Comparison of ENCODE assay signal across 8 cellular contexts in the genomic region with DNA sequence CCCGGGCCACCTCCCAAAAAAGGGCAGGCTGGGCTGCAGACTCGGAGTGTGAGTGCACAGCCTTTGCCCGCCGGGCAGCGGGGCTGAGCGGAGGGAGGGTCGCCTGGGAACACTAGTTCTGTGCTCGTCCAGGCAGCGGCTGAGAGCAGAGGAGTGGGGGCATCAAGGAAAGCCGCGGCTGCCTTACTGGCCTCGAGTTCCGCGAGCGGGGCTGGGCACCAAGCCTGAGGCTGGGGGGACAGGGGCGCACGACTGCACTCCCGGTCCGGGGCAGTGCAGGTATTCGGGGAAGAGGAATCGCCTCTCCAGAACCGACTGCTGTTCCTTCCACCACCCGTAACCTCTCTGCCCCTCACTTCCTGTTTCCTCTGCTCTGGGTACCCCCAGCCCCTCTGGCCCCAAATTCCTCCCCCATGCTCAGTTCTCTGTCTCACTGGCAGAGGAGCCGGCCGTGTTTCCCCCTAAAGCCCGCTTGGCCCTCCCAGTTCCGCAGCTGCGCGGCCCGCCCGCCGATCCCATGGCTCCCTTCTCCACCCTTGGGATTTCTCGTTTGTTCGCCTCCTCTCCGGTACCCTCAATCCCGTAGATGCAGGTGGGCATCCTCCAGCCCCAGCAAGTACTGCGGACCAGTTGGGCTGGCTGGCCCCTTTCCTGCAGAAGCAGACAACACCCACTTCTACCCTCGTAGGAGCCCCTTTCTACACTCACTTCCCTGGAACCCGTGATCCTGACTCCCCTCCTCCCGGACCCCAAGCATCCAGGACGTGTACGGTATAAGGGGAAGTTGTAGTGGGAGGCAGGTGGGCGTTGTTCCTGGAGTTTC. TPM values are rescaled to one million over a fixed set of nuclear protein-coding genes. Genes with fewer than 3 reads are reported as not detected.
A peak's percentile ranks its signal among the peaks of the same experiment; 100 is the strongest.
DNase-seq lines count a peak whose midpoint lies in the region; ATAC-seq, FAIRE-seq and TF ChIP-seq lines count a peak whose summit lies in the region.

No MANE protein-coding gene starts in this region.

- H3K27ac ChIP-seq in BLaER1 (peak overlapping the region; percentile 12; the same call in 1 of the 2 replicates), K562 (ENCODE audit: extremely low read depth, low read depth, low read length) (no peak overlapping the region)

- FAIRE-seq in K562 (lab: Jason Lieb, UNC) = no peak

- peak; percentile 7 for ATAC-seq in K562
- ATAC-seq in HG03280 (IDR thresholded peaks at IDR 0.05; ENCODE audit: unreplicated experiment) = no peak
- no peak for ATAC-seq in HG03342 (IDR thresholded peaks at IDR 0.05; ENCODE audit: unreplicated experiment)

- H3K4me3 ChIP-seq in BLaER1 = peak overlapping the region; percentile 65
- no peak overlapping the region for H3K4me3 ChIP-seq in K562

- no peak for TF ChIP-seq RAD21 in K562 (CRISPR knock-in tag; conservative IDR thresholded peaks at IDR 0.05 in 1 of 2, IDR thresholded peaks at IDR 0.05 in 1 of 2)

- BruUV-seq in K562 (replicated peaks; lab: Mats Ljungman, UMichigan) = no TSS peak

- peaks cover 46% of the 10 kb centered on the region for H3K4me1 Mint-ChIP-seq in stimulated activated naive CD8-positive, alpha-beta T cell treated with anti-CD3 and anti-CD28 coated beads, Interleukin-15, Interleukin-2, amounts not matched to agents 100 ng/mL and 50 ng/mL, for 24 hours (ENCODE audit: low read depth)

- POLR2A ChIA-PET in K562 (lab: Yijun Ruan, JAX) = interaction anchor here (0.9 to 1.2 kb wide), 3 partner anchors 20 to 35 kb away, joined by 3 to 4 read pairs (median 3); no protein-coding TSS in a partner anchor

- TF ChIP-seq EP300 in K562 (IDR thresholded peaks at IDR 0.05; ENCODE audit: low read length) = no peak

- H3K4me3 Mint-ChIP-seq in stimulated activated naive CD8-positive, alpha-beta T cell treated with anti-CD3 and anti-CD28 coated beads, Interleukin-15, Interleukin-2, amounts not matched to agents 100 ng/mL and 50 ng/mL, for 24 hours = peak overlapping the region; percentile 73

- peaks cover 43% of the 10 kb centered on the region for H3K27me3 ChIP-seq in BLaER1
- peaks cover 4 to 8% of the 10 kb centered on the region in 2 experiments; a peak in 3 of 5 replicates for H3K27me3 ChIP-seq in K562 (ENCODE audit: control insufficient read depth in 2 of 2, insufficient read depth in 2 of 2, low read length in 2 of 2)

- DNase-seq in HPDE6-E6E7 (ENCODE audit: extremely low spot score) (peak; percentile 38), K562 (ENCODE audit: extremely low read depth in 1 of 4, low spot score in 3 of 4) (peak in 1 of 4 experiments; percentile 22), iPS-NIHi7 (ENCODE audit: extremely low spot score) (peak; percentile 65), NCI-H2107 treated with DMSO at 0.1 percent for 48 hours (lab: John Stamatoyannopoulos, UW; ENCODE audit: unreplicated experiment) (no peak)

- whole genome bisulfite sequencing in K562 (ENCODE audit: insufficient coverage, low coverage, missing lambda C conversion rate) = 54% methylated on average over 33 of the region's 43 CpGs

- no peaks in the 10 kb centered on the region for H3K9me3 Mint-ChIP-seq in stimulated activated naive CD8-positive, alpha-beta T cell treated with anti-CD3 and anti-CD28 coated beads, Interleukin-15, Interleukin-2, amounts not matched to agents 100 ng/mL and 50 ng/mL, for 24 hours

- H3K36me3 Mint-ChIP-seq in stimulated activated naive CD8-positive, alpha-beta T cell treated with anti-CD3 and anti-CD28 coated beads, Interleukin-15, Interleukin-2, amounts not matched to agents 100 ng/mL and 50 ng/mL, for 24 hours (ENCODE audit: low read depth) = peaks cover 21% of the 10 kb centered on the region

- peak overlapping the region; percentile 65 for H3K9ac ChIP-seq in BLaER1
- H3K9ac ChIP-seq in K562 (ENCODE audit: insufficient read depth in 1 of 2, low read depth in 2 of 2, low read length in 2 of 2) = peak overlapping the region in 1 of 2 experiments; percentile 69; a peak in 2 of 4 replicates

- peaks cover 7% of the 10 kb centered on the region; the same call in 2 of the 3 replicates for H3K79me2 ChIP-seq in K562 (ENCODE audit: control insufficient read depth, insufficient read depth, low read length)

- H3K9me3 ChIP-seq in BLaER1 (no peaks in the 10 kb centered on the region), K562 (replicated peaks; ENCODE audit: control insufficient read depth, insufficient read depth, low read depth, low read length) (no peaks in the 10 kb centered on the region)

- H4K20me1 ChIP-seq in BLaER1 (peaks cover 7% of the 10 kb centered on the region; the same call in 1 of the 2 replicates), K562 (replicated peaks; ENCODE audit: control insufficient read depth, insufficient read depth, low read length) (no peaks in the 10 kb centered on the region)

- H3K4me2 ChIP-seq in BLaER1 = peak overlapping the region; percentile 87
- no peak overlapping the region for H3K4me2 ChIP-seq in K562 (ENCODE audit: insufficient read depth, low read length)

- peak overlapping the region; percentile 21 for H3K27ac Mint-ChIP-seq in stimulated activated naive CD8-positive, alpha-beta T cell treated with anti-CD3 and anti-CD28 coated beads, Interleukin-15, Interleukin-2, amounts not matched to agents 100 ng/mL and 50 ng/mL, for 24 hours

- peak; percentile 56 for TF ChIP-seq POLR2A in K562 (conservative IDR thresholded peaks at IDR 0.05)

- in situ Hi-C loops in K562 (cut with MboI) = no loop called here

- intact Hi-C loops in K562 (cut with micrococcal nuclease) = no loop called here

- H3K36me3 ChIP-seq in BLaER1 (peaks cover 28% of the 10 kb centered on the region; the same call in 1 of the 2 replicates), K562 (ENCODE audit: control insufficient read depth, insufficient read depth, low read length) (peaks cover 28% of the 10 kb centered on the region; the same call in 2 of the 3 replicates)

- peaks cover 12% of the 10 kb centered on the region for H3K27me3 Mint-ChIP-seq in stimulated activated naive CD8-positive, alpha-beta T cell treated with anti-CD3 and anti-CD28 coated beads, Interleukin-15, Interleukin-2, amounts not matched to agents 100 ng/mL and 50 ng/mL, for 24 hours

- CTCF ChIA-PET in K562 (lab: Yijun Ruan, JAX; ENCODE audit: low intra/inter-chr PET ratio) = no interaction called here

- H3K4me1 ChIP-seq in BLaER1 (peaks cover 34% of the 10 kb centered on the region), K562 (replicated peaks in 1 of 2; ENCODE audit: control insufficient read depth in 2 of 2, insufficient read depth in 2 of 2, low read length in 2 of 2) (peaks cover 4 to 34% of the 10 kb centered on the region in 2 experiments; a peak in 2 of 5 replicates)

- TF ChIP-seq CTCF in K562 (IDR thresholded peaks at IDR 0.05 in 2 of 3, conservative IDR thresholded peaks at IDR 0.05 in 1 of 3; ENCODE audit: insufficient read depth in 2 of 3, low read depth in 1 of 3, low read length in 3 of 3) = no peak

- H2AFZ ChIP-seq in K562 (ENCODE audit: low read depth, low read length) = no peak overlapping the region

- H3K9me1 ChIP-seq in K562 (ENCODE audit: control insufficient read depth, insufficient read depth, low read length) = no peaks in the 10 kb centered on the region

RNA-seq across cellular contexts. Expression of a gene that starts 5.1 kb away (rescaled TPM):
- 19.1 and 48.9 TPM in 2 replicates for total RNA-seq in K562 (2011; cell fraction: chromatin; rRNA removed; ENCODE audit: low replicate concordance)
- total RNA-seq in K562 (2011; cell fraction: nucleolus; rRNA removed) = 35.5 and 38.2 TPM in 2 replicates
- total RNA-seq in K562 (2011; cell fraction: nucleoplasm; rRNA removed) = 24.5 and 29.3 TPM in 2 replicates
- total RNA-seq in K562 (2014; rRNA removed) (40.2 and 50.0 TPM in 2 replicates), K562 (2014; rRNA removed; fragmentation: Illumina TruSeq; extraction: Trizol) (24.6 and 27.5 TPM in 2 replicates), K562 (2015; rRNA removed; fragmentation: Illumina TruSeq; extraction: Trizol) (32.8 and 36.9 TPM in 2 replicates), K562 (2021) (45.2 and 52.0 TPM in 2 replicates)
- polyA plus RNA-seq in K562 (2011; rRNA removed) (28.7 and 32.3 TPM in 2 replicates), K562 (2014; fragmentation: Illumina TruSeq; extraction: Trizol) (44.2 and 45.4 TPM in 2 replicates), K562 (2014; fragmentation: Nextera tagmentation; extraction: Ambion mirVana) (1 to 10 TPM; 4.2 to 4.8 TPM), K562 (2014; rRNA removed) (54.4 and 59.1 TPM in 2 replicates)
- polyA plus RNA-seq in K562 (2011; cell fraction: cytosol; rRNA removed) = 32.0 and 49.7 TPM in 2 replicates
- 71.2 and 99.4 TPM in 2 replicates for polyA plus RNA-seq in K562 (2011; cell fraction: nucleus; rRNA removed)
- 53.8 and 61.3 TPM in 2 replicates for polyA plus RNA-seq in K562 (2012)
- 9.4 and 21.5 TPM in 2 replicates for polyA minus RNA-seq in K562 (2011; rRNA and poly(A)+ RNA removed)
- polyA minus RNA-seq in K562 (2011; cell fraction: cytosol; rRNA and poly(A)+ RNA removed) = 13.9 and 17.4 TPM in 2 replicates
- 5.3 and 8.9 TPM in 2 replicates for polyA minus RNA-seq in K562 (2011; cell fraction: nucleus; rRNA and poly(A)+ RNA removed)

RNA-seq across cellular contexts. Expression of a gene that starts 8.9 kb away (rescaled TPM):
- total RNA-seq in K562 (2011; cell fraction: chromatin; rRNA removed; ENCODE audit: low replicate concordance) = 8.8 and 25.7 TPM in 2 replicates
- 26.0 and 28.7 TPM in 2 replicates for total RNA-seq in K562 (2011; cell fraction: nucleolus; rRNA removed)
- total RNA-seq in K562 (2011; cell fraction: nucleoplasm; rRNA removed) = 17.3 and 18.1 TPM in 2 replicates
- 32.5 and 38.9 TPM in 2 replicates for total RNA-seq in K562 (2014; rRNA removed)
- total RNA-seq in K562 (2014; rRNA removed; fragmentation: Illumina TruSeq; extraction: Trizol) = 12.4 and 14.2 TPM in 2 replicates
- total RNA-seq in K562 (2015; rRNA removed; fragmentation: Illumina TruSeq; extraction: Trizol) = 8.1 and 10.0 TPM in 2 replicates
- total RNA-seq in K562 (2021) = 20.5 and 22.0 TPM in 2 replicates
- polyA plus RNA-seq in K562 (2011; rRNA removed) = 15.6 and 30.3 TPM in 2 replicates
- polyA plus RNA-seq in K562 (2011; cell fraction: cytosol; rRNA removed) = 20.6 and 74.0 TPM in 2 replicates
- polyA plus RNA-seq in K562 (2011; cell fraction: nucleus; rRNA removed) = 30.2 and 58.4 TPM in 2 replicates
- polyA plus RNA-seq in K562 (2012) = 19.8 and 22.7 TPM in 2 replicates
- polyA plus RNA-seq in K562 (2014; fragmentation: Illumina TruSeq; extraction: Trizol) = 10.3 and 13.6 TPM in 2 replicates
- polyA plus RNA-seq in K562 (2014; fragmentation: Nextera tagmentation; extraction: Ambion mirVana) = 1 to 10 TPM; 3.7 to 4.7 TPM
- 35.2 and 37.3 TPM in 2 replicates for polyA plus RNA-seq in K562 (2014; rRNA removed)
- polyA minus RNA-seq in K562 (2011; rRNA and poly(A)+ RNA removed) = 6.8 and 15.1 TPM in 2 replicates
- 1.5 and 8.9 TPM in 2 replicates for polyA minus RNA-seq in K562 (2011; cell fraction: cytosol; rRNA and poly(A)+ RNA removed)
- 7.9 and 9.8 TPM in 2 replicates for polyA minus RNA-seq in K562 (2011; cell fraction: nucleus; rRNA and poly(A)+ RNA removed)

RNA-seq across cellular contexts. Expression of a gene that starts 12.7 kb away (rescaled TPM):
- total RNA-seq in K562 (2011; cell fraction: chromatin; rRNA removed; ENCODE audit: low replicate concordance) = 181 and 256 TPM in 2 replicates
- 225 and 235 TPM in 2 replicates for total RNA-seq in K562 (2011; cell fraction: nucleolus; rRNA removed)
- 285 and 295 TPM in 2 replicates for total RNA-seq in K562 (2011; cell fraction: nucleoplasm; rRNA removed)
- total RNA-seq in K562 (2014; rRNA removed) (154 and 161 TPM in 2 replicates), K562 (2014; rRNA removed; fragmentation: Illumina TruSeq; extraction: Trizol) (112 and 117 TPM in 2 replicates), K562 (2015; rRNA removed; fragmentation: Illumina TruSeq; extraction: Trizol) (121 and 122 TPM in 2 replicates), K562 (2021) (133 and 159 TPM in 2 replicates)
- polyA plus RNA-seq in K562 (2011; rRNA removed) (112 and 116 TPM in 2 replicates), K562 (2014; fragmentation: Illumina TruSeq; extraction: Trizol) (169 and 222 TPM in 2 replicates), K562 (2014; fragmentation: Nextera tagmentation; extraction: Ambion mirVana) (10 to 100 TPM; 21.7 to 23.5 TPM), K562 (2014; rRNA removed) (150 and 169 TPM in 2 replicates)
- 129 and 140 TPM in 2 replicates for polyA plus RNA-seq in K562 (2011; cell fraction: cytosol; rRNA removed)
- 120 and 135 TPM in 2 replicates for polyA plus RNA-seq in K562 (2011; cell fraction: nucleus; rRNA removed)
- polyA plus RNA-seq in K562 (2012) = 150 and 152 TPM in 2 replicates
- polyA minus RNA-seq in K562 (2011; rRNA and poly(A)+ RNA removed) = 85.9 and 92.0 TPM in 2 replicates
- polyA minus RNA-seq in K562 (2011; cell fraction: cytosol; rRNA and poly(A)+ RNA removed) = 44.7 and 50.8 TPM in 2 replicates
- polyA minus RNA-seq in K562 (2011; cell fraction: nucleus; rRNA and poly(A)+ RNA removed) = 42.8 and 74.4 TPM in 2 replicates

RNA-seq across cellular contexts. Expression of a gene that starts 12.9 kb away (rescaled TPM):
- total RNA-seq in K562 (2011; cell fraction: chromatin; rRNA removed; ENCODE audit: low replicate concordance) = 106 and 228 TPM in 2 replicates
- 118 and 121 TPM in 2 replicates for total RNA-seq in K562 (2011; cell fraction: nucleolus; rRNA removed)
- 116 TPM in 2 replicates for total RNA-seq in K562 (2011; cell fraction: nucleoplasm; rRNA removed)
- total RNA-seq in K562 (2014; rRNA removed) (18.4 and 18.9 TPM in 2 replicates), K562 (2014; rRNA removed; fragmentation: Illumina TruSeq; extraction: Trizol) (8.5 and 9.7 TPM in 2 replicates), K562 (2015; rRNA removed; fragmentation: Illumina TruSeq; extraction: Trizol) (13.2 and 14.6 TPM in 2 replicates), K562 (2021) (30.3 and 33.9 TPM in 2 replicates)
- polyA plus RNA-seq in K562 (2011; rRNA removed) (32.6 and 57.5 TPM in 2 replicates), K562 (2014; fragmentation: Illumina TruSeq; extraction: Trizol) (28.4 and 29.9 TPM in 2 replicates), K562 (2014; fragmentation: Nextera tagmentation; extraction: Ambion mirVana) (1 to 10 TPM in 1 of 2 experiments, under 1 TPM in 1; 0.76 to 2.1 TPM), K562 (2014; rRNA removed) (25.8 and 35.5 TPM in 2 replicates)
- 26.3 and 30.2 TPM in 2 replicates for polyA plus RNA-seq in K562 (2011; cell fraction: cytosol; rRNA removed)
- 207 and 268 TPM in 2 replicates for polyA plus RNA-seq in K562 (2011; cell fraction: nucleus; rRNA removed)
- 32.0 and 41.3 TPM in 2 replicates for polyA plus RNA-seq in K562 (2012)
- 26.8 and 31.2 TPM in 2 replicates for polyA minus RNA-seq in K562 (2011; rRNA and poly(A)+ RNA removed)
- polyA minus RNA-seq in K562 (2011; cell fraction: cytosol; rRNA and poly(A)+ RNA removed) = 16.5 and 20.0 TPM in 2 replicates
- 24.8 and 43.4 TPM in 2 replicates for polyA minus RNA-seq in K562 (2011; cell fraction: nucleus; rRNA and poly(A)+ RNA removed)

RNA-seq across cellular contexts. Expression of a gene that starts 21.1 kb away (rescaled TPM):
- 0.30 and 2.2 TPM in 2 replicates for total RNA-seq in K562 (2011; cell fraction: chromatin; rRNA removed; ENCODE audit: low replicate concordance)
- total RNA-seq in K562 (2011; cell fraction: nucleolus; rRNA removed) = 0.83 and 1.1 TPM in 2 replicates
- total RNA-seq in K562 (2011; cell fraction: nucleoplasm; rRNA removed) = 0.92 and 0.95 TPM in 2 replicates
- total RNA-seq in K562 (2014; rRNA removed) (0.05 and 0.37 TPM in 2 replicates), K562 (2014; rRNA removed; fragmentation: Illumina TruSeq; extraction: Trizol) (0.04 TPM in 1 of 2 replicates, not detected in the other), K562 (2015; rRNA removed; fragmentation: Illumina TruSeq; extraction: Trizol) (0.15 and 0.22 TPM in 2 replicates), K562 (2021) (0.16 and 0.35 TPM in 2 replicates)
- polyA plus RNA-seq in K562 (2011; rRNA removed) (0.13 and 0.61 TPM in 2 replicates), K562 (2014; fragmentation: Illumina TruSeq; extraction: Trizol) (0.06 and 0.11 TPM in 2 replicates), K562 (2014; fragmentation: Nextera tagmentation; extraction: Ambion mirVana) (under 1 TPM in 1 of 2 experiments, not detected in 1; 0.04 TPM), K562 (2014; rRNA removed) (0.19 and 0.32 TPM in 2 replicates)
- polyA plus RNA-seq in K562 (2011; cell fraction: cytosol; rRNA removed) = 0.13 and 0.15 TPM in 2 replicates
- polyA plus RNA-seq in K562 (2011; cell fraction: nucleus; rRNA removed) = 2.1 and 3.4 TPM in 2 replicates
- 0.26 and 1.00 TPM in 2 replicates for polyA plus RNA-seq in K562 (2012)
- polyA minus RNA-seq in K562 (2011; rRNA and poly(A)+ RNA removed) = not detected in 2 replicates
- polyA minus RNA-seq in K562 (2011; cell fraction: cytosol; rRNA and poly(A)+ RNA removed) = not detected in 2 replicates
- polyA minus RNA-seq in K562 (2011; cell fraction: nucleus; rRNA and poly(A)+ RNA removed) = 0.27 and 0.89 TPM in 2 replicates
